21 cellular contexts compared by ENCODE assay signal in genomic region chr1:228039986-228040385, GRCh38. TPM values are rescaled to one million over a fixed set of nuclear protein-coding genes. Genes with fewer than 3 reads are reported as not detected.
"Had no signal": no experiment of that assay in that cellular context is flagged by ENCODE, and none has a peak within 500 bp of the region (broad histone marks: within the 10 kb centered on the region; RNA-seq: fewer than 3 reads in every experiment).

No MANE protein-coding gene starts in this region.

- H3K4me3 Mint-ChIP-seq: activated CD8-positive, alpha-beta T cell treated with anti-CD3 and anti-CD28 coated beads, Interleukin-2, amount 10 ng/mL, durations not matched to agents 7 days and 5 days; activated naive CD4-positive, alpha-beta T cell treated with anti-CD3 and anti-CD28 coated beads, Interleukin-2, amount 10 ng/mL, durations not matched to agents 7 days and 5 days; brain; dendritic cell treated with granulocyte-macrophage colony-stimulating factor and Interleukin-4, amounts not matched to agents 40 ng/mL and 50 ng/mL, for 4 days; memory B cell; natural killer cell treated with Interleukin-12 subunit alpha and Interleukin-12 subunit beta and Interleukin-15 and Interleukin-18, amount 100 ng/mL, for 72 hours had no signal

- H3K27ac Mint-ChIP-seq: activated CD8-positive, alpha-beta T cell treated with anti-CD3 and anti-CD28 coated beads, Interleukin-2, amount 10 ng/mL, durations not matched to agents 7 days and 5 days; activated naive CD4-positive, alpha-beta T cell treated with anti-CD3 and anti-CD28 coated beads, Interleukin-2, amount 10 ng/mL, durations not matched to agents 7 days and 5 days; brain; dendritic cell treated with granulocyte-macrophage colony-stimulating factor and Interleukin-4, amounts not matched to agents 40 ng/mL and 50 ng/mL, for 4 days; memory B cell; natural killer cell treated with Interleukin-12 subunit alpha and Interleukin-12 subunit beta and Interleukin-15 and Interleukin-18, amount 100 ng/mL, for 72 hours had no signal

- ATAC-seq: activated CD8-positive, alpha-beta T cell treated with anti-CD3 and anti-CD28 coated beads, Interleukin-2, amount 10 ng/mL, durations not matched to agents 7 days and 5 days; natural killer cell treated with Interleukin-12 subunit alpha and Interleukin-12 subunit beta and Interleukin-15 and Interleukin-18, amount 100 ng/mL, for 72 hours; SK-N-SH treated with all-trans-retinoic acid at 6 μM for 48 hours had no signal

- H3K4me3 ChIP-seq: hepatocyte, tibial artery, uterus had no signal

- H3K79me2 ChIP-seq: hepatocyte had no signal

- DNase-seq: activated CD4-positive, alpha-beta T cell treated with anti-CD3 and anti-CD28 coated beads for 1 hour; activated CD4-positive, alpha-beta T cell treated with anti-CD3 and anti-CD28 coated beads, Interleukin-2, amount 50 U/mL, for 1 hour; activated CD8-positive, alpha-beta T cell treated with anti-CD3 and anti-CD28 coated beads, Interleukin-2, amount 10 ng/mL, durations not matched to agents 7 days and 5 days; activated naive CD4-positive, alpha-beta T cell treated with anti-CD3 and anti-CD28 coated beads, Interleukin-2, amount 10 ng/mL, durations not matched to agents 7 days and 5 days; anterior cingulate cortex; effector CD4-positive, alpha-beta T cell; stimulated activated CD4-positive, alpha-beta T cell treated with anti-CD3 and anti-CD28 coated beads, Interleukin-4, amount 100 ng/mL, for 1 hour; stimulated activated naive CD4-positive, alpha-beta T cell; substantia nigra; uterus had no signal

- H3K36me3 ChIP-seq: tibial artery, uterus had no signal

- H3K4me1 Mint-ChIP-seq: activated naive CD4-positive, alpha-beta T cell treated with anti-CD3 and anti-CD28 coated beads, Interleukin-2, amount 10 ng/mL, durations not matched to agents 7 days and 5 days; brain; memory B cell had no signal

- H3K27me3 ChIP-seq: uterus had no signal

- H3K9me3 ChIP-seq: tibial artery, uterus had no signal

- H3K27ac ChIP-seq: hepatocyte, tibial artery, uterus had no signal

- H3K4me2 ChIP-seq: hepatocyte had no signal

- FAIRE-seq: endometrium had no signal

- H3K4me1 ChIP-seq: uterus had no signal

- H3K9me3 Mint-ChIP-seq: activated naive CD4-positive, alpha-beta T cell treated with anti-CD3 and anti-CD28 coated beads, Interleukin-2, amount 10 ng/mL, durations not matched to agents 7 days and 5 days; dendritic cell treated with granulocyte-macrophage colony-stimulating factor and Interleukin-4, amounts not matched to agents 40 ng/mL and 50 ng/mL, for 4 days; memory B cell; natural killer cell treated with Interleukin-12 subunit alpha and Interleukin-12 subunit beta and Interleukin-15 and Interleukin-18, amount 100 ng/mL, for 72 hours had no signal

- H3K36me3 Mint-ChIP-seq: activated naive CD4-positive, alpha-beta T cell treated with anti-CD3 and anti-CD28 coated beads, Interleukin-2, amount 10 ng/mL, durations not matched to agents 7 days and 5 days; brain; memory B cell; natural killer cell treated with Interleukin-12 subunit alpha and Interleukin-12 subunit beta and Interleukin-15 and Interleukin-18, amount 100 ng/mL, for 72 hours had no signal

- H2AFZ ChIP-seq: hepatocyte had no signal

RNA-seq across cellular contexts. Expression of gene WNT3A, which starts 33.2 kb away (rescaled TPM):
- total RNA-seq: activated CD8-positive, alpha-beta T cell treated with anti-CD3 and anti-CD28 coated beads, Interleukin-2, amount 10 ng/mL, durations not matched to agents 7 days and 5 days; cardiac septum; epithelial cell of proximal tubule; fibroblast of villous mesenchyme; natural killer cell treated with Interleukin-12 subunit alpha and Interleukin-12 subunit beta and Interleukin-15 and Interleukin-18, amount 100 ng/mL, for 72 hours; uterus had no signal
- polyA plus RNA-seq: hepatocyte had no signal
